11 cellular contexts compared by ENCODE assay signal in the genomic region with DNA sequence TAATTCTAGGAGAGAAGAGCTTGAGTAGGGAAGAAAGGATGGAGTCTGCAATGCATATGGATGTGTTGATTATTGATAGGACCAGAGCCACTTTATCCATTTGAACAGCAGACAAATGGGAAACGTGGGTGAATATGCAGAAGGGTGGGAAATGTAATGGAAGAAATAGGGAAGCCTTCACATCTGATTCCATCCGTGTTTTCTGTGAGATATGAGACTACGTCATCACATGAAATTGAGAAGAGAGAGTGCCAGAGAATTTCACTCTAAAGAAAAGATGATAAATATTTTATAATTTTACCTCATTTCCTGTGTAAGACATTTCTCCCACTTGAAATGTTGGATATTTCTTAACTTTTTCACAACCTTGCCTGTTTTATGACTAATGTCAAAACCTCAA.
"Had no signal": no experiment of that assay in that cellular context is flagged by ENCODE, and none has a peak within 500 bp of the region (broad histone marks: within the 10 kb centered on the region; RNA-seq: fewer than 3 reads in every experiment).

No MANE protein-coding gene starts in this region.

- DNase-seq: GM23248, GOT3, H7, H9, HCEC 1CT, HFFc6 had no signal

- H3K36me3 ChIP-seq: HAP-1 had no signal

- H3K4me2 ChIP-seq: GM23338 had no signal

- H3K9ac ChIP-seq: GM23248 had no signal

- ATAC-seq: GM23338, HCT116 had no signal

- H2AFZ ChIP-seq: GM23248 had no signal

- H3K4me3 ChIP-seq: GM23248, GM23338, HAP-1 had no signal

- H3K4me1 ChIP-seq: HAP-1 had no signal

- H3K27ac ChIP-seq: GM23248 had no signal

- H3K9me3 ChIP-seq: HAP-1 had no signal

- FAIRE-seq: H1, H54 had no signal
